Comparison of ENCODE assay signal across 24 cellular contexts in the genomic region with DNA sequence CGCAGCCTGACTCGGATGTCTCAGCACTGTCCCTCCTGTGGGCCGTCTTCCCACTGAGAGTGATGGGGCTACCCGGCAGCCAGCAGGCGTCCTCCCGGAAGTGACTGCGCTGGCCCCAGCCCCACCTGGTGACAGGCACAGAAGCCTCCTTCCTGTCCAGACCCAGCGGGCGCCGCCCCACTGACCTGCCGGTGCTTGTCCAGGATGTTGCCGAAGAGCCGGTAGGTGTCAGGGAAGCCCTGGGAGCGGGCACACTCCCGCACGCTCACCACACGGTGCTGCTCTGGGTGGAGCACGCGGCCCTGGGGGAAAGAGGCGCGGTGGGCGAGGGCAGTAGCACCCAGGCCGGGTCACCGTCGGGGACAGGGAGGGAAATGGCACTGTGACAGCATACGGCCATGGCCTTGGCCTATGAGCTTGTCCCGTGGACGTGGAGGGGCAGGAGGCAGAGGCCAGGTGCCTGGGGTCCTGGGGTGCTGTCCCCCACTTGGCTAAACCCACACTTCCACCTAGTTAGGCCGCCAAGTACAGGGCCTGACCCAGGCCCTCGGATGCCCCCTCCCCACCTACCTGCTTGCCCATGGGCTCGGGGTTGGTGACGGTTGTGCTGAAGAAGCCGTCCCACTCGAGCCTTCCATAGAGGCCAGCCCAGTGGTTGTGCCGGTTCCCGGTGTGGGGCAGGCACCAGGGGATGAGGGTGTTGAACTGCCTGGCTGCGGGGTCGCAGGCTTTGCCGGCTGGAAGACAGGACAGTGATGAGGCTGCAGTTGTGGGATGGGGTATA. TPM values are rescaled to one million over a fixed set of nuclear protein-coding genes. Genes with fewer than 3 reads are reported as not detected.
DNase-seq lines count a peak whose midpoint lies in the region; ATAC-seq and TF ChIP-seq lines count a peak whose summit lies in the region.
"Had no signal": no experiment of that assay in that cellular context is flagged by ENCODE, and none has a peak within 500 bp of the region (broad histone marks: within the 10 kb centered on the region; RNA-seq: fewer than 3 reads in every experiment).

No MANE protein-coding gene starts in this region.

- peak; percentile 63 for ATAC-seq in RWPE2 (ENCODE audit: low read depth)
- peak; percentile 7 for ATAC-seq in gastroesophageal sphincter
- no peak for ATAC-seq in HG03039 (IDR thresholded peaks at IDR 0.05; ENCODE audit: unreplicated experiment)
- ATAC-seq: body of pancreas, WTC11 had no signal

- H3K36me3 ChIP-seq in breast epithelium: peaks cover 4% of the 10 kb centered on the region
- H3K36me3 ChIP-seq in RWPE2 (ENCODE audit: low read depth): peaks cover 95% of the 10 kb centered on the region
- H3K36me3 ChIP-seq in gastroesophageal sphincter: peaks cover 0 to 99% of the 10 kb centered on the region in 2 donors
- peaks cover 91% of the 10 kb centered on the region for H3K36me3 ChIP-seq in thymus (ENCODE audit: control insufficient read depth, insufficient read depth)
- peaks cover 82 to 100% (median 100%) of the 10 kb centered on the region in 4 donors for H3K36me3 ChIP-seq in stomach

- H3K27ac ChIP-seq in breast epithelium (peak overlapping the region; percentile 33 to 77), RWPE2 (ENCODE audit: poor library complexity, severe bottlenecking) (peak overlapping the region; percentile 24), gastroesophageal sphincter (no peak overlapping the region), thymus (ENCODE audit: low read depth) (peak overlapping the region; percentile 55), stomach (no peak overlapping the region)
- H3K27ac ChIP-seq: body of pancreas, neutrophil, vagina had no signal

- no peaks in the 10 kb centered on the region for H3K9me3 Mint-ChIP-seq in MCF 10A (ENCODE audit: unreplicated experiment)
- H3K9me3 Mint-ChIP-seq: memory B cell, WTC11 had no signal

- no peaks in the 10 kb centered on the region for H3K27me3 Mint-ChIP-seq in MCF 10A (ENCODE audit: insufficient read depth, unreplicated experiment)
- H3K27me3 Mint-ChIP-seq: B cell, memory B cell had no signal

- TF ChIP-seq EP300 in gastroesophageal sphincter (IDR thresholded peaks at IDR 0.05) (no peak), stomach (IDR thresholded peaks at IDR 0.05) (no peak)

- H3K4me1 ChIP-seq in breast epithelium (no peaks in the 10 kb centered on the region), RWPE2 (ENCODE audit: insufficient read depth, poor library complexity, severe bottlenecking) (peaks cover 5% of the 10 kb centered on the region), gastroesophageal sphincter (no peaks in the 10 kb centered on the region), thymus (ENCODE audit: control insufficient read depth, insufficient read depth, low read length) (no peaks in the 10 kb centered on the region), stomach (no peaks in the 10 kb centered on the region)
- H3K4me1 ChIP-seq: body of pancreas, HAP-1, vagina had no signal

- TF ChIP-seq CTCF in breast epithelium (IDR thresholded peaks at IDR 0.05) (no peak), MCF 10A (IDR thresholded peaks at IDR 0.05; ENCODE audit: unreplicated experiment) (no peak), RWPE2 (IDR thresholded peaks at IDR 0.05; ENCODE audit: poor library complexity, severe bottlenecking) (no peak), gastroesophageal sphincter (IDR thresholded peaks at IDR 0.05) (no peak), stomach (IDR thresholded peaks at IDR 0.05) (no peak)

- H3K4me3 Mint-ChIP-seq in MCF 10A (ENCODE audit: unreplicated experiment): no peak overlapping the region
- H3K4me3 Mint-ChIP-seq: B cell, memory B cell, WTC11 had no signal

- intact Hi-C loops in breast epithelium (cut with DNase I; ENCODE audit: low total_unique reads) (no loop called here), MCF 10A (cut with micrococcal nuclease) (no loop called here), stomach (cut with DNase I; ENCODE audit: low total_unique reads) (no loop called here)

- peak overlapping the region in 2 of 3 donors; percentile 33 to 37 for H3K4me3 ChIP-seq in breast epithelium
- no peak overlapping the region for H3K4me3 ChIP-seq in RWPE2 (ENCODE audit: severe bottlenecking)
- no peak overlapping the region for H3K4me3 ChIP-seq in gastroesophageal sphincter
- no peak overlapping the region for H3K4me3 ChIP-seq in thymus (ENCODE audit: low read length)
- H3K4me3 ChIP-seq in stomach: no peak overlapping the region
- H3K4me3 ChIP-seq: body of pancreas, HAP-1, MG63, vagina had no signal

- peaks cover 50% of the 10 kb centered on the region for H3K36me3 Mint-ChIP-seq in MCF 10A (ENCODE audit: insufficient read depth, unreplicated experiment)

- TF ChIP-seq POLR2A in breast epithelium (IDR thresholded peaks at IDR 0.05) (no peak), gastroesophageal sphincter (IDR thresholded peaks at IDR 0.05) (no peak), stomach (IDR thresholded peaks at IDR 0.05) (no peak)

- 76% methylated on average over 7 of the region's 39 CpGs; no CpG with 5 or more reads in 1 of the 2 donors for WGBS in gastroesophageal sphincter (ENCODE audit: low coverage in 1 of 2), 2 donors
- 98% methylated on average over 39 of the region's 39 CpGs for WGBS in thymus
- 86 to 94% (median 91%) methylated on average over 8 to 39 of the region's 39 CpGs for WGBS in stomach, 5 donors

- DNase-seq in breast epithelium (ENCODE audit: low spot score in 2 of 2): peak in 1 of 2 donors; percentile 68
- no peak for DNase-seq in MCF 10A (ENCODE audit: unreplicated experiment)
- DNase-seq in RWPE2 (ENCODE audit: low spot score): no peak
- DNase-seq in hippocampal formation (lab: John Stamatoyannopoulos, UW): no peak
- no peak for DNase-seq in stomach
- DNase-seq: activated CD8-positive, alpha-beta memory T cell treated with anti-CD3 and anti-CD28 coated beads, Interleukin-2, amount 50 U/mL, for 4 hours; body of pancreas; effector CD4-positive, alpha-beta T cell; MG63; OCI-M1; Right ventricle myocardium superior; T-helper 9 cell had no signal

- CTCF ChIA-PET in MCF 10A (lab: Yijun Ruan, JAX): interaction anchor here (0.6 to 1.4 kb wide), 4 partner anchors 12 to 92 kb away, joined by 3 to 6 read pairs (median 4); no protein-coding TSS in a partner anchor

- H3K27ac Mint-ChIP-seq in MCF 10A (ENCODE audit: low read depth, unreplicated experiment): no peak overlapping the region
- H3K27ac Mint-ChIP-seq: B cell, memory B cell, WTC11 had no signal

- H3K9me3 ChIP-seq in breast epithelium (no peaks in the 10 kb centered on the region), RWPE2 (ENCODE audit: severe bottlenecking) (no peaks in the 10 kb centered on the region), gastroesophageal sphincter (no peaks in the 10 kb centered on the region), thymus (ENCODE audit: control insufficient read depth) (no peaks in the 10 kb centered on the region), stomach (no peaks in the 10 kb centered on the region)
- H3K9me3 ChIP-seq: body of pancreas, HAP-1, MG63, neutrophil, vagina had no signal

- no peaks in the 10 kb centered on the region for H3K4me1 Mint-ChIP-seq in MCF 10A (ENCODE audit: insufficient read depth, unreplicated experiment)
- H3K4me1 Mint-ChIP-seq: B cell, memory B cell, WTC11 had no signal

- no TSS peak for BruUV-seq in MCF 10A (replicated peaks; lab: Mats Ljungman, UMichigan)

- POLR2A ChIA-PET in MCF 10A (lab: Yijun Ruan, JAX): no interaction called here

- no peaks in the 10 kb centered on the region for H3K27me3 ChIP-seq in breast epithelium
- H3K27me3 ChIP-seq in RWPE2 (ENCODE audit: insufficient read depth, poor library complexity, severe bottlenecking): no peaks in the 10 kb centered on the region
- H3K27me3 ChIP-seq in gastroesophageal sphincter: no peaks in the 10 kb centered on the region
- no peaks in the 10 kb centered on the region for H3K27me3 ChIP-seq in thymus (ENCODE audit: control insufficient read depth, insufficient read depth)
- H3K27me3 ChIP-seq in stomach: no peaks in the 10 kb centered on the region
- H3K27me3 ChIP-seq: body of pancreas, MG63, neutrophil, vagina had no signal

RNA-seq across cellular contexts. Expression of a gene that starts 16.0 kb away (rescaled TPM):
- total RNA-seq in breast epithelium: 100 to 1,000 TPM; 293 to 322 (median 308) TPM
- 224 and 249 TPM in 2 replicates for total RNA-seq in MCF 10A (2022)
- total RNA-seq in gastroesophageal sphincter: 100 to 1,000 TPM; 295 to 323 (median 310) TPM
- polyA plus RNA-seq in thymus: 188 TPM
- 100 to 1,000 TPM; 144 to 324 (median 252) TPM for total RNA-seq in stomach
- polyA plus RNA-seq in stomach: 100 to 1,000 TPM; 206 to 324 (median 225) TPM

RNA-seq across cellular contexts. Expression of a gene that starts 24.2 kb away (rescaled TPM):
- total RNA-seq in breast epithelium (1 to 10 TPM; 4.0 to 7.2 (median 4.3) TPM), MCF 10A (2022) (36.1 and 43.1 TPM in 2 replicates), gastroesophageal sphincter (10 to 100 TPM in 1 of 4 donors, 1 to 10 TPM in 2, under 1 TPM in 1; 0.96 to 15.7 (median 5.3) TPM), stomach (10 to 100 TPM in 2 of 5 donors, 1 to 10 TPM in 3; 1.8 to 24.8 (median 3.2) TPM)
- polyA plus RNA-seq in thymus (14.5 TPM), stomach (1 to 10 TPM; 4.9 to 7.8 (median 5.1) TPM)

RNA-seq across cellular contexts. Expression of a gene that starts 29.6 kb away (rescaled TPM):
- total RNA-seq in breast epithelium (10 to 100 TPM; 17.1 to 44.2 (median 35.3) TPM), MCF 10A (2022) (95.0 and 123 TPM in 2 replicates), gastroesophageal sphincter (10 to 100 TPM; 22.7 to 40.3 (median 31.5) TPM), stomach (10 to 100 TPM in 4 of 5 donors, 1 to 10 TPM in 1; 1.2 to 39.7 (median 20.4) TPM)
- polyA plus RNA-seq in thymus (54.9 TPM), stomach (10 to 100 TPM; 33.8 to 52.3 (median 41.4) TPM)

RNA-seq across cellular contexts. Expression of a gene that starts 33.3 kb away (rescaled TPM):
- under 1 TPM in 2 of 3 donors, not detected in 1; 0.29 to 0.33 TPM for total RNA-seq in breast epithelium
- 0.44 TPM in 1 of 2 replicates, not detected in the other for total RNA-seq in MCF 10A (2022)
- total RNA-seq in gastroesophageal sphincter: not detected
- 4.7 TPM for polyA plus RNA-seq in thymus
- 1 to 10 TPM in 2 of 5 donors, not detected in 3; 5.1 to 5.2 TPM for total RNA-seq in stomach
- polyA plus RNA-seq in stomach: 1 to 10 TPM in 1 of 3 donors, under 1 TPM in 2; 0.68 to 2.3 (median 0.75) TPM
- total RNA-seq: A673, body of pancreas, frontal cortex, NCI-H460, Right ventricle myocardium superior, vagina had no signal

RNA-seq across cellular contexts. Expression of a gene that starts 49.6 kb away (rescaled TPM):
- total RNA-seq in breast epithelium (10 to 100 TPM; 26.4 to 47.6 (median 34.1) TPM), MCF 10A (2022) (11.9 and 17.6 TPM in 2 replicates), gastroesophageal sphincter (10 to 100 TPM; 23.4 to 31.6 (median 26.2) TPM), stomach (10 to 100 TPM in 4 of 5 donors, 1 to 10 TPM in 1; 7.0 to 62.0 (median 21.4) TPM)
- polyA plus RNA-seq in thymus (55.6 TPM), stomach (10 to 100 TPM; 25.3 to 34.1 (median 25.7) TPM)

Comparison
In these comparisons a context has a peak if more than half of its experiments do, and no peak if none do; other contexts are left out.
1. H3K27ac ChIP-seq: peak in breast epithelium (2 of 2), RWPE2 (single experiment) and thymus (single experiment); none in gastroesophageal sphincter (0 of 4) and stomach (0 of 5).
2. H3K4me3 ChIP-seq: peak in breast epithelium (2 of 3); none in RWPE2 (single experiment), gastroesophageal sphincter (0 of 2), thymus (single experiment) and stomach (0 of 4).